In genomic region chr14:21069388-21070082, GRCh38 we compare ENCODE assay signal across 1 cellular context.
TF ChIP-seq lines count a peak whose summit lies in the region.

No MANE protein-coding gene starts in this region.

TF ChIP-seq in HepG2, 621 proteins besides CTCF, POLR2A, EP300 and RAD21 (continued from another document and continues in another):
- TF ChIP-seq ZNF609 (CRISPR knock-in tag; IDR thresholded peaks at IDR 0.05; ENCODE audit: borderline replicate concordance) (peak; percentile 69), CREB3 (CRISPR knock-in tag; IDR thresholded peaks at IDR 0.05) (no peak), WIZ (CRISPR knock-in tag; IDR thresholded peaks at IDR 0.05) (no peak), PLRG1 (conservative IDR thresholded peaks at IDR 0.05) (no peak), SP5 (CRISPR knock-in tag; IDR thresholded peaks at IDR 0.05; ENCODE audit: borderline replicate concordance, low read depth) (peak; percentile 41), SMARCE1 (IDR thresholded peaks at IDR 0.05; ENCODE audit: borderline replicate concordance) (no peak), ZFP37 (CRISPR knock-in tag; IDR thresholded peaks at IDR 0.05; ENCODE audit: borderline replicate concordance) (no peak; the same call in 1 of the 2 replicates), PHF5A (CRISPR knock-in tag; IDR thresholded peaks at IDR 0.05; ENCODE audit: low read depth, unreplicated experiment) (no peak), PHF8 (CRISPR knock-in tag; IDR thresholded peaks at IDR 0.05) (peak; percentile 30; the same call in 1 of the 2 replicates), ZNF556 (CRISPR knock-in tag; IDR thresholded peaks at IDR 0.05; ENCODE audit: borderline replicate concordance) (peak; percentile 55; the same call in 1 of the 2 replicates), KDM2A (CRISPR knock-in tag; IDR thresholded peaks at IDR 0.05; ENCODE audit: borderline replicate concordance, low read depth) (peak; percentile 68; the same call in 1 of the 2 replicates), TCF7 (IDR thresholded peaks at IDR 0.05; ENCODE audit: low read depth) (peak; percentile 44; the same call in 1 of the 2 replicates), BHLHE40 (IDR thresholded peaks at IDR 0.05; ENCODE audit: low read length) (no peak), ZNF784 (CRISPR knock-in tag; IDR thresholded peaks at IDR 0.05; ENCODE audit: borderline replicate concordance) (peak; percentile 69; the same call in 1 of the 2 replicates), TEAD2 (CRISPR knock-in tag; IDR thresholded peaks at IDR 0.05) (no peak), KAT7 (CRISPR knock-in tag; IDR thresholded peaks at IDR 0.05; ENCODE audit: borderline replicate concordance) (0 out of 2 replicates have a peak, but pooled peaks have one; percentile 1), LRRFIP1 (CRISPR knock-in tag; conservative IDR thresholded peaks at IDR 0.05) (no peak), ZNF512B (CRISPR knock-in tag; IDR thresholded peaks at IDR 0.05; ENCODE audit: borderline replicate concordance) (no peak), ELF4 (CRISPR knock-in tag; IDR thresholded peaks at IDR 0.05; ENCODE audit: borderline replicate concordance) (0 out of 2 replicates have a peak, but pooled peaks have one; percentile 57), CREB1 (IDR thresholded peaks at IDR 0.05) (no peak), CREB1 (CRISPR knock-in tag; IDR thresholded peaks at IDR 0.05) (no peak), ZNF205 (CRISPR knock-in tag; IDR thresholded peaks at IDR 0.05) (no peak), ZC3H4 (CRISPR knock-in tag; IDR thresholded peaks at IDR 0.05; ENCODE audit: borderline replicate concordance) (no peak), JUND (CRISPR knock-in tag; IDR thresholded peaks at IDR 0.05) (no peak), SIX1 (CRISPR knock-in tag; IDR thresholded peaks at IDR 0.05; ENCODE audit: borderline replicate concordance) (no peak), ZNF550 (CRISPR knock-in tag; IDR thresholded peaks at IDR 0.05; ENCODE audit: borderline replicate concordance) (0 out of 2 replicates have a peak, but pooled peaks have one; percentile 71), ADNP (CRISPR knock-in tag; IDR thresholded peaks at IDR 0.05) (no peak), CSRNP1 (CRISPR knock-in tag; IDR thresholded peaks at IDR 0.05) (no peak), MZF1 (CRISPR knock-in tag; IDR thresholded peaks at IDR 0.05; ENCODE audit: borderline replicate concordance) (no peak), TEF (CRISPR knock-in tag; IDR thresholded peaks at IDR 0.05) (no peak), GABPA (IDR thresholded peaks at IDR 0.05; ENCODE audit: low read depth, low read length) (no peak), GABPA (CRISPR knock-in tag; IDR thresholded peaks at IDR 0.05; ENCODE audit: low read depth) (no peak), ZNF44 (CRISPR knock-in tag; IDR thresholded peaks at IDR 0.05) (no peak), TSC22D2 (CRISPR knock-in tag; IDR thresholded peaks at IDR 0.05; ENCODE audit: borderline replicate concordance) (no peak), PPARG (CRISPR knock-in tag; conservative IDR thresholded peaks at IDR 0.05) (no peak; the same call in 1 of the 2 replicates), NONO (IDR thresholded peaks at IDR 0.05) (no peak), NONO (CRISPR knock-in tag; conservative IDR thresholded peaks at IDR 0.05) (peak; percentile 44; the same call in 1 of the 2 replicates), ZFY (CRISPR knock-in tag; IDR thresholded peaks at IDR 0.05) (peak; percentile 69; the same call in 1 of the 2 replicates), MAF1 (CRISPR knock-in tag; IDR thresholded peaks at IDR 0.05; ENCODE audit: borderline replicate concordance) (no peak), ZBTB7B (CRISPR knock-in tag; IDR thresholded peaks at IDR 0.05) (peak; percentile 44; the same call in 1 of the 2 replicates), CENPT (CRISPR knock-in tag; IDR thresholded peaks at IDR 0.05; ENCODE audit: low read depth) (no peak), ZBTB44 (CRISPR knock-in tag; IDR thresholded peaks at IDR 0.05) (no peak), YEATS4 (CRISPR knock-in tag; IDR thresholded peaks at IDR 0.05; ENCODE audit: borderline replicate concordance) (peak; percentile 71; the same call in 1 of the 2 replicates), ZSCAN5A (CRISPR knock-in tag; IDR thresholded peaks at IDR 0.05; ENCODE audit: borderline replicate concordance) (peak; percentile 62; the same call in 1 of the 2 replicates)
